24 cellular contexts compared by ENCODE assay signal in the genomic region with DNA sequence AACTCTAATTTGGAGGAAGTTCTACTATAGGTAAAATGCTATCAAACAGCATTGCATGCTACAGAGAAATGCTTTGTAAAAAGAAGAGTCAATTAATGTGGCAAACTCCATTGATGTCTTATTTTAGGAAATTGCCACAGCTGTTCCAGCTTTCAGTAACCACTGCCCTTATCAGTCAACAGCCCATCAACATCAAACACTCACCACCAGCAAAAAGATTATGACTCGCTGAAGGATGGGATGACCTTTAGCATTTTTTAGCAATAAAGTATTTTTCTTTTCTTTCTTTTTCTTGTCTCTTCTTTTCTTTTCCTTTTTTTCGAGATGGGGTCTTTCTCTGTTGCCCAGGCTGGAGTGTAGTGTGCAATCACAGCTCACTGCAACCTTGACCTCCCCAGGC. TPM values are rescaled to one million over a fixed set of nuclear protein-coding genes. Genes with fewer than 3 reads are reported as not detected.
DNase-seq lines count a peak whose midpoint lies in the region; ATAC-seq, FAIRE-seq and TF ChIP-seq lines count a peak whose summit lies in the region.
"Had no signal": no experiment of that assay in that cellular context is flagged by ENCODE, and none has a peak within 500 bp of the region (broad histone marks: within the 10 kb centered on the region; RNA-seq: fewer than 3 reads in every experiment).

No MANE protein-coding gene starts in this region.

- TF ChIP-seq POLR2A in K562 (conservative IDR thresholded peaks at IDR 0.05) = no peak

- no peaks in the 10 kb centered on the region for H3K9me1 ChIP-seq in K562 (ENCODE audit: control insufficient read depth, insufficient read depth, low read length)

- H3K27me3 ChIP-seq in K562 (ENCODE audit: control insufficient read depth in 2 of 2, insufficient read depth in 2 of 2, low read length in 2 of 2) = peaks cover 0 to 2% of the 10 kb centered on the region in 2 experiments; a peak in 2 of 5 replicates
- H3K27me3 ChIP-seq in neuronal stem cell (ENCODE audit: control insufficient read depth in 3 of 3, insufficient read depth in 3 of 3, low read depth in 1 of 3, low read length in 3 of 3) = peaks cover 0 to 6% (median 0%) of the 10 kb centered on the region in 3 experiments

- no peak overlapping the region for H4K8ac ChIP-seq in neuronal stem cell (ENCODE audit: low read depth, low read length)

- in situ Hi-C loops in K562 (cut with MboI) = no loop called here

- H3K4me3 ChIP-seq in K562 (no peak overlapping the region), neuronal stem cell (ENCODE audit: low read length in 2 of 2) (no peak overlapping the region)
- H3K4me3 ChIP-seq: HAP-1 had no signal

- POLR2A ChIA-PET in K562 (lab: Yijun Ruan, JAX) = no interaction called here

- CTCF ChIA-PET in K562 (lab: Yijun Ruan, JAX; ENCODE audit: low intra/inter-chr PET ratio) = no interaction called here

- H2BK12ac ChIP-seq in neuronal stem cell (ENCODE audit: low read length) = no peak overlapping the region

- H3K27ac ChIP-seq in K562 (ENCODE audit: extremely low read depth, low read depth, low read length) (no peak overlapping the region), neuronal stem cell (replicated peaks; ENCODE audit: low read length) (no peak overlapping the region)
- H3K27ac ChIP-seq: 22Rv1 had no signal

- H3K23ac ChIP-seq in neuronal stem cell (ENCODE audit: low read depth, low read length, poor library complexity) = no peak overlapping the region

- H2BK5ac ChIP-seq in neuronal stem cell (ENCODE audit: low read length) = no peak overlapping the region

- H3K4me1 ChIP-seq in K562 (replicated peaks in 1 of 2; ENCODE audit: control insufficient read depth in 2 of 2, insufficient read depth in 2 of 2, low read length in 2 of 2) (no peaks in the 10 kb centered on the region; a peak in 1 of 5 replicates), neuronal stem cell (ENCODE audit: control insufficient read depth in 2 of 2, insufficient read depth in 1 of 2, low read depth in 1 of 2, low read length in 2 of 2) (no peaks in the 10 kb centered on the region)
- H3K4me1 ChIP-seq: BE2C, HAP-1 had no signal

- no peak overlapping the region for H3K27ac Mint-ChIP-seq in activated naive CD4-positive, alpha-beta T cell treated with anti-CD3 and anti-CD28 coated beads, Interleukin-2, amount 50 U/mL, for 72 hours
- H3K27ac Mint-ChIP-seq: CD4-positive, alpha-beta memory T cell; HFFc6 had no signal

- intact Hi-C loops in K562 (cut with micrococcal nuclease) = no loop called here

- no peak overlapping the region for H3K4ac ChIP-seq in neuronal stem cell (ENCODE audit: low read length)

- H3K18ac ChIP-seq in neuronal stem cell (ENCODE audit: low read length) = no peak overlapping the region

- 0% methylated on average over 2 of the region's 2 CpGs for WGBS in K562 (ENCODE audit: insufficient coverage, low coverage, missing lambda C conversion rate)
- WGBS in neuronal stem cell (ENCODE audit: extremely low coverage in 2 of 2, insufficient read length in 2 of 2, insufficient replicate concordance in 1 of 2), 2 donors = no CpG with 5 or more reads among the region's 2 CpGs

- peak overlapping the region; percentile 38 for H3K14ac ChIP-seq in neuronal stem cell (ENCODE audit: low read length)

- no peak for TF ChIP-seq EP300 in K562 (IDR thresholded peaks at IDR 0.05; ENCODE audit: low read length)

- H3K79me2 ChIP-seq in K562 (ENCODE audit: control insufficient read depth, insufficient read depth, low read length) = no peaks in the 10 kb centered on the region

- no peaks in the 10 kb centered on the region for H4K20me1 ChIP-seq in K562 (replicated peaks; ENCODE audit: control insufficient read depth, insufficient read depth, low read length)

- FAIRE-seq in K562 (lab: Jason Lieb, UNC) = no peak
- no peak for FAIRE-seq in RCC 7860 (lab: Jason Lieb, UNC)
- FAIRE-seq: A204.1, G401.6, H54 had no signal

- H2BK15ac ChIP-seq in neuronal stem cell (ENCODE audit: low read length) = no peak overlapping the region

- no peak overlapping the region for H2AK5ac ChIP-seq in neuronal stem cell (ENCODE audit: low read depth, low read length)

- no peak for TF ChIP-seq CTCF in K562 (IDR thresholded peaks at IDR 0.05 in 2 of 3, conservative IDR thresholded peaks at IDR 0.05 in 1 of 3; ENCODE audit: insufficient read depth in 2 of 3, low read depth in 1 of 3, low read length in 3 of 3)

- H3K36me3 ChIP-seq in K562 (ENCODE audit: control insufficient read depth, insufficient read depth, low read length) (no peaks in the 10 kb centered on the region), neuronal stem cell (replicated peaks in 1 of 2; ENCODE audit: control insufficient read depth in 2 of 2, insufficient read depth in 2 of 2, low read length in 2 of 2) (no peaks in the 10 kb centered on the region)
- H3K36me3 ChIP-seq: BE2C, HAP-1 had no signal

- no TSS peak for BruUV-seq in K562 (replicated peaks; lab: Mats Ljungman, UMichigan)

- no peak overlapping the region for H3K4me2 ChIP-seq in K562 (ENCODE audit: insufficient read depth, low read length)
- H3K4me2 ChIP-seq in neuronal stem cell (ENCODE audit: insufficient read depth, low read length, poor library complexity, severe bottlenecking) = no peak overlapping the region

- no peaks in the 10 kb centered on the region for H3K79me1 ChIP-seq in neuronal stem cell (ENCODE audit: low read depth, low read length)

- H3K36me3 Mint-ChIP-seq in activated naive CD4-positive, alpha-beta T cell treated with anti-CD3 and anti-CD28 coated beads, Interleukin-2, amount 50 U/mL, for 72 hours = no peaks in the 10 kb centered on the region
- H3K36me3 Mint-ChIP-seq: CD4-positive, alpha-beta memory T cell had no signal

- peak; percentile 39 to 87 for ATAC-seq in activated naive CD4-positive, alpha-beta T cell treated with anti-CD3 and anti-CD28 coated beads, Interleukin-2, amount 50 U/mL, for 72 hours
- ATAC-seq in K562 = no peak

- no peaks in the 10 kb centered on the region for H3K9me3 Mint-ChIP-seq in activated naive CD4-positive, alpha-beta T cell treated with anti-CD3 and anti-CD28 coated beads, Interleukin-2, amount 50 U/mL, for 72 hours
- H3K9me3 Mint-ChIP-seq: CD4-positive, alpha-beta memory T cell; HFFc6 had no signal

- no peak overlapping the region for H4K91ac ChIP-seq in neuronal stem cell (ENCODE audit: low read depth, low read length, poor library complexity)

- H2BK120ac ChIP-seq in neuronal stem cell (ENCODE audit: low read depth, low read length) = no peak overlapping the region

- H2AFZ ChIP-seq in K562 (ENCODE audit: low read depth, low read length) (no peak overlapping the region), neuronal stem cell (ENCODE audit: low read length) (no peak overlapping the region)

- DNase-seq in activated naive CD4-positive, alpha-beta T cell treated with anti-CD3 and anti-CD28 coated beads, Interleukin-2, amount 50 U/mL, for 72 hours (ENCODE audit: low spot score in 2 of 2) = no peak
- DNase-seq in activated naive CD4-positive, alpha-beta T cell treated with anti-CD3 and anti-CD28 coated beads, Interleukin-2, amount 50 U/mL, for 16 hours = no peak
- DNase-seq in LHCN-M2 (ENCODE audit: low read depth) (peak; percentile 46), K562 (ENCODE audit: extremely low read depth in 1 of 4, low spot score in 3 of 4) (no peak), neuronal stem cell (ENCODE audit: low spot score) (no peak), glomerular visceral epithelial cell (ENCODE audit: extremely low spot score) (no peak), iPS-NIHi7 (ENCODE audit: extremely low spot score) (no peak), RCC 7860 (ENCODE audit: low spot score) (no peak)
- DNase-seq: ACHN; AML-193; BE2C; C1 segment of cervical spinal cord; Calu3; CD4-positive, alpha-beta memory T cell; COR-L47; DMS153; DND-41; GOT3; HFFc6 had no signal

- H3K9me3 ChIP-seq in K562 (replicated peaks; ENCODE audit: control insufficient read depth, insufficient read depth, low read depth, low read length) = no peaks in the 10 kb centered on the region
- no peaks in the 10 kb centered on the region for H3K9me3 ChIP-seq in neuronal stem cell (replicated peaks in 1 of 2; ENCODE audit: control insufficient read depth in 2 of 2, insufficient read depth in 1 of 2, low read depth in 1 of 2, low read length in 2 of 2)
- H3K9me3 ChIP-seq: BE2C, HAP-1 had no signal

- TF ChIP-seq RAD21 in K562 (CRISPR knock-in tag; conservative IDR thresholded peaks at IDR 0.05 in 1 of 2, IDR thresholded peaks at IDR 0.05 in 1 of 2) = no peak

- H3K9ac ChIP-seq in K562 (ENCODE audit: insufficient read depth in 1 of 2, low read depth in 2 of 2, low read length in 2 of 2) (no peak overlapping the region), neuronal stem cell (ENCODE audit: low read depth, low read length, poor library complexity) (no peak overlapping the region)

RNA-seq across cellular contexts. Expression of gene CRHBP, which starts 26.0 kb away (rescaled TPM):
- under 1 TPM in 1 of 2 donors, not detected in 1; 0.16 TPM for total RNA-seq in activated naive CD4-positive, alpha-beta T cell treated with anti-CD3 and anti-CD28 coated beads, Interleukin-2, amount 50 U/mL, for 72 hours
- total RNA-seq in LHCN-M2 (2014; rRNA removed) = 0.13 TPM in 1 of 2 replicates, not detected in the other
- not detected for polyA plus RNA-seq in LHCN-M2 (2012)
- total RNA-seq in K562 (2011; cell fraction: chromatin; rRNA removed; ENCODE audit: low replicate concordance) = not detected in 2 replicates
- not detected in 2 replicates for total RNA-seq in K562 (2011; cell fraction: nucleolus; rRNA removed)
- not detected in 2 replicates for total RNA-seq in K562 (2011; cell fraction: nucleoplasm; rRNA removed)
- total RNA-seq in K562 (2014; rRNA removed) = not detected in 2 replicates
- not detected in 2 replicates for total RNA-seq in K562 (2014; rRNA removed; fragmentation: Illumina TruSeq; extraction: Trizol)
- not detected in 2 replicates for total RNA-seq in K562 (2015; rRNA removed; fragmentation: Illumina TruSeq; extraction: Trizol)
- total RNA-seq in K562 (2021) = not detected in 2 replicates
- polyA plus RNA-seq in K562 (2011; rRNA removed) = not detected in 2 replicates
- not detected in 2 replicates for polyA plus RNA-seq in K562 (2011; cell fraction: cytosol; rRNA removed)
- polyA plus RNA-seq in K562 (2011; cell fraction: nucleus; rRNA removed) = not detected in 2 replicates
- not detected in 2 replicates for polyA plus RNA-seq in K562 (2012)
- not detected in 2 replicates for polyA plus RNA-seq in K562 (2014; fragmentation: Illumina TruSeq; extraction: Trizol)
- polyA plus RNA-seq in K562 (2014; fragmentation: Nextera tagmentation; extraction: Ambion mirVana) = not detected
- 0.35 TPM in 1 of 2 replicates, not detected in the other for polyA plus RNA-seq in K562 (2014; rRNA removed)
- not detected in 2 replicates for polyA minus RNA-seq in K562 (2011; rRNA and poly(A)+ RNA removed)
- polyA minus RNA-seq in K562 (2011; cell fraction: cytosol; rRNA and poly(A)+ RNA removed) = not detected in 2 replicates
- polyA minus RNA-seq in K562 (2011; cell fraction: nucleus; rRNA and poly(A)+ RNA removed) = not detected in 2 replicates
- 0.06 TPM for polyA plus RNA-seq in neuronal stem cell (2013, experiment 1 of 2)
- 0.07 TPM for polyA plus RNA-seq in neuronal stem cell (2013, experiment 2 of 2)
- total RNA-seq: Calu3; CD4-positive, alpha-beta memory T cell; HFFc6 had no signal
- polyA plus RNA-seq: CD4-positive, alpha-beta memory T cell had no signal

RNA-seq across cellular contexts. Expression of gene AGGF1, which starts 51.3 kb away (rescaled TPM):
- 10 to 100 TPM; 19.6 to 25.6 TPM for total RNA-seq in activated naive CD4-positive, alpha-beta T cell treated with anti-CD3 and anti-CD28 coated beads, Interleukin-2, amount 50 U/mL, for 72 hours
- total RNA-seq in LHCN-M2 (2014; rRNA removed) (25.8 and 33.1 TPM in 2 replicates), K562 (2014; rRNA removed) (15.6 and 19.8 TPM in 2 replicates), K562 (2014; rRNA removed; fragmentation: Illumina TruSeq; extraction: Trizol) (14.7 and 17.8 TPM in 2 replicates), K562 (2015; rRNA removed; fragmentation: Illumina TruSeq; extraction: Trizol) (12.1 and 13.4 TPM in 2 replicates), K562 (2021) (16.7 and 17.2 TPM in 2 replicates)
- polyA plus RNA-seq in LHCN-M2 (2012) = 8.3 TPM
- 8.7 and 14.0 TPM in 2 replicates for total RNA-seq in K562 (2011; cell fraction: chromatin; rRNA removed; ENCODE audit: low replicate concordance)
- total RNA-seq in K562 (2011; cell fraction: nucleolus; rRNA removed) = 4.8 and 7.0 TPM in 2 replicates
- 7.1 and 8.5 TPM in 2 replicates for total RNA-seq in K562 (2011; cell fraction: nucleoplasm; rRNA removed)
- polyA plus RNA-seq in K562 (2011; rRNA removed) (15.6 and 20.4 TPM in 2 replicates), K562 (2014; fragmentation: Illumina TruSeq; extraction: Trizol) (10.7 and 12.9 TPM in 2 replicates), K562 (2014; fragmentation: Nextera tagmentation; extraction: Ambion mirVana) (1 to 10 TPM; 5.2 to 5.8 TPM), K562 (2014; rRNA removed) (10.0 and 12.4 TPM in 2 replicates)
- 6.5 and 9.1 TPM in 2 replicates for polyA plus RNA-seq in K562 (2011; cell fraction: cytosol; rRNA removed)
- 6.0 and 6.9 TPM in 2 replicates for polyA plus RNA-seq in K562 (2011; cell fraction: nucleus; rRNA removed)
- polyA plus RNA-seq in K562 (2012) = 10.0 and 12.8 TPM in 2 replicates
- 10.4 and 13.3 TPM in 2 replicates for polyA minus RNA-seq in K562 (2011; rRNA and poly(A)+ RNA removed)
- polyA minus RNA-seq in K562 (2011; cell fraction: cytosol; rRNA and poly(A)+ RNA removed) = 6.3 and 8.2 TPM in 2 replicates
- 9.6 and 15.6 TPM in 2 replicates for polyA minus RNA-seq in K562 (2011; cell fraction: nucleus; rRNA and poly(A)+ RNA removed)
- 22.6 TPM for polyA plus RNA-seq in neuronal stem cell (2013, experiment 1 of 2)
- polyA plus RNA-seq in neuronal stem cell (2013, experiment 2 of 2) = 23.7 TPM
